In genomic region chr12:125065021-125065752, GRCh38 we compare ENCODE assay signal across 8 cellular contexts. TPM values are rescaled to one million over a fixed set of nuclear protein-coding genes. Genes with fewer than 3 reads are reported as not detected.
DNase-seq lines count a peak whose midpoint lies in the region; ATAC-seq, FAIRE-seq and TF ChIP-seq lines count a peak whose summit lies in the region.

Gene AACS (plus strand): TSS chr12:125065435. CDS start chr12:125065585, 150 bp downstream.

- peaks cover 6% of the 10 kb centered on the region for H3K9me3 Mint-ChIP-seq in activated CD4-positive, alpha-beta memory T cell treated with anti-CD3 and anti-CD28 coated beads, Interleukin-2, amount 10 ng/mL, durations not matched to agents 7 days and 5 days

- peak; percentile 53 for FAIRE-seq in GM19239 (lab: Jason Lieb, UNC)

- H3K36me3 ChIP-seq in BLaER1 treated with 17β-estradiol and CSF1 and Interleukin-3, amounts not matched to agents 10 nM and 100 nM, result peaks cover 0 to 4% (median 0%) of the 10 kb centered on the region in 11 experiments; a peak in 1 of 22 replicates
- no peaks in the 10 kb centered on the region for H3K36me3 ChIP-seq in ectodermal cell (ENCODE audit: control insufficient read depth, insufficient read depth, low read length)
- H3K36me3 ChIP-seq in lung (ENCODE audit: control insufficient read depth in 2 of 2, insufficient read depth in 2 of 2, low read length in 2 of 2), result no peaks in the 10 kb centered on the region

- peaks cover 17 to 28% (median 22%) of the 10 kb centered on the region in 10 experiments for H3K4me1 ChIP-seq in BLaER1 treated with 17β-estradiol and CSF1 and Interleukin-3, amounts not matched to agents 10 nM and 100 nM
- peaks cover 4% of the 10 kb centered on the region for H3K4me1 ChIP-seq in ectodermal cell (ENCODE audit: control insufficient read depth, insufficient read depth, low read length)
- H3K4me1 ChIP-seq in lung (ENCODE audit: control insufficient read depth in 2 of 2, insufficient read depth in 2 of 2, low read length in 2 of 2), result peaks cover 0 to 3% of the 10 kb centered on the region in 2 donors

- peak within 1 kb of the TSS; percentile 94 to 100 (median 99) for H3K4me2 ChIP-seq in BLaER1 treated with 17β-estradiol and CSF1 and Interleukin-3, amounts not matched to agents 10 nM and 100 nM

- peaks cover 0 to 38% (median 11%) of the 10 kb centered on the region in 11 experiments; a peak in 11 of 22 replicates for H4K20me1 ChIP-seq in BLaER1 treated with 17β-estradiol and CSF1 and Interleukin-3, amounts not matched to agents 10 nM and 100 nM

- peaks cover 14 to 23% (median 20%) of the 10 kb centered on the region in 11 experiments for H3K9me3 ChIP-seq in BLaER1 treated with 17β-estradiol and CSF1 and Interleukin-3, amounts not matched to agents 10 nM and 100 nM (replicated peaks in 1 of 11)
- H3K9me3 ChIP-seq in ectodermal cell (ENCODE audit: control insufficient read depth, low read length), result no peaks in the 10 kb centered on the region
- H3K9me3 ChIP-seq in lung (ENCODE audit: control insufficient read depth in 2 of 2, insufficient read depth in 1 of 2, low read length in 1 of 2), result no peaks in the 10 kb centered on the region

- H3K27ac ChIP-seq in BLaER1 treated with 17β-estradiol and CSF1 and Interleukin-3, amounts not matched to agents 10 nM and 100 nM, result peak within 1 kb of the TSS in 10 of 11 experiments; percentile 54 to 80 (median 75); a peak in 21 of 22 replicates
- no peak within 1 kb of the TSS for H3K27ac ChIP-seq in ectodermal cell (ENCODE audit: insufficient read depth, low read depth, low read length, poor library complexity, severe bottlenecking)
- peak within 1 kb of the TSS; percentile 20 to 85 for H3K27ac ChIP-seq in lung (ENCODE audit: low read depth in 1 of 2, low read length in 1 of 2)

- peak; percentile 85 for ATAC-seq in HG03439 (IDR thresholded peaks at IDR 0.05; ENCODE audit: unreplicated experiment)
- ATAC-seq in lung (ENCODE audit: insufficient read depth, low FRiP score), result peak; percentile 97

- H3K4me3 ChIP-seq in BLaER1 treated with 17β-estradiol and CSF1 and Interleukin-3, amounts not matched to agents 10 nM and 100 nM, result peak within 1 kb of the TSS; percentile 73 to 94 (median 82)
- peak within 1 kb of the TSS; percentile 78 for H3K4me3 ChIP-seq in ectodermal cell (ENCODE audit: insufficient read depth, low read depth, low read length)
- peak within 1 kb of the TSS; percentile 60 for H3K4me3 ChIP-seq in lung

- POLR2A ChIA-PET in activated CD4-positive, alpha-beta memory T cell treated with anti-CD3 and anti-CD28 coated beads, Interleukin-2, amount 10 ng/mL, durations not matched to agents 7 days and 5 days (lab: Charles Lee), result interaction anchor here (2.5 kb wide), 1 partner anchor 16 kb away, joined by 12 read pairs; no protein-coding TSS in a partner anchor

- H3K27me3 ChIP-seq in BLaER1 treated with 17β-estradiol and CSF1 and Interleukin-3, amounts not matched to agents 10 nM and 100 nM, result peaks cover 0 to 8% (median 0%) of the 10 kb centered on the region in 11 experiments; a peak in 7 of 22 replicates
- H3K27me3 ChIP-seq in ectodermal cell (ENCODE audit: control insufficient read depth, insufficient read depth, low read length, poor library complexity, severe bottlenecking) (peaks cover 9% of the 10 kb centered on the region), lung (ENCODE audit: control insufficient read depth, insufficient read depth) (no peaks in the 10 kb centered on the region)

- H3K36me3 Mint-ChIP-seq in activated CD4-positive, alpha-beta memory T cell treated with anti-CD3 and anti-CD28 coated beads, Interleukin-2, amount 10 ng/mL, durations not matched to agents 7 days and 5 days (ENCODE audit: low read depth), result no peaks in the 10 kb centered on the region

- H3K4me1 Mint-ChIP-seq in activated CD4-positive, alpha-beta memory T cell treated with anti-CD3 and anti-CD28 coated beads, Interleukin-2, amount 10 ng/mL, durations not matched to agents 7 days and 5 days, result peaks cover 16% of the 10 kb centered on the region

- peaks cover 14% of the 10 kb centered on the region for H3K27me3 Mint-ChIP-seq in activated CD4-positive, alpha-beta memory T cell treated with anti-CD3 and anti-CD28 coated beads, Interleukin-2, amount 10 ng/mL, durations not matched to agents 7 days and 5 days

- peak within 1 kb of the TSS; percentile 61 for H3K4me3 Mint-ChIP-seq in activated CD4-positive, alpha-beta memory T cell treated with anti-CD3 and anti-CD28 coated beads, Interleukin-2, amount 10 ng/mL, durations not matched to agents 7 days and 5 days

- H3K9ac ChIP-seq in BLaER1 treated with 17β-estradiol and CSF1 and Interleukin-3, amounts not matched to agents 10 nM and 100 nM, result peak within 1 kb of the TSS; percentile 79 to 91 (median 85)

- WGBS in ectodermal cell, 2 experiments, result 0 to 1% methylated on average over 75 of the region's 75 CpGs
- WGBS in lung, 2 donors, result 0 to 1% methylated on average over 45 to 75 of the region's 75 CpGs

- TF ChIP-seq CTCF in lung (IDR thresholded peaks at IDR 0.05; ENCODE audit: control extremely low read depth, extremely low read depth), result no peak

- DNase-seq in GM19239 (ENCODE audit: insufficient read length, low spot score) (peak; percentile 91), NCI-H748 treated with DMSO at 0.1 percent for 48 hours (lab: John Stamatoyannopoulos, UW) (peak; percentile 50), lung (ENCODE audit: low spot score) (peak; percentile 81)
- peak; percentile 78 for DNase-seq in activated CD4-positive, alpha-beta memory T cell treated with anti-CD3 and anti-CD28 coated beads, Interleukin-2, amount 10 ng/mL, durations not matched to agents 7 days and 5 days
- peak; percentile 61 to 68 (median 63) for DNase-seq in stimulated activated CD4-positive, alpha-beta T cell treated with anti-CD3 and anti-CD28 coated beads, TNF-alpha, amount 100 ng/mL, for 4 hours (ENCODE audit: low read depth in 3 of 3)

- CTCF ChIA-PET in activated CD4-positive, alpha-beta memory T cell treated with anti-CD3 and anti-CD28 coated beads, Interleukin-2, amount 10 ng/mL, durations not matched to agents 7 days and 5 days (lab: Charles Lee), result interaction anchor here (0.8 to 1.0 kb wide), 2 partner anchors 11 to 159 kb away, joined by 3 to 5 read pairs; no protein-coding TSS in a partner anchor

- H3K27ac Mint-ChIP-seq in activated CD4-positive, alpha-beta memory T cell treated with anti-CD3 and anti-CD28 coated beads, Interleukin-2, amount 10 ng/mL, durations not matched to agents 7 days and 5 days, result peak within 1 kb of the TSS; percentile 40

RNA-seq across cellular contexts. Expression of gene AACS, which starts in this region (rescaled TPM):
- 10 to 100 TPM; 17.1 to 17.2 TPM for total RNA-seq in activated CD4-positive, alpha-beta memory T cell treated with anti-CD3 and anti-CD28 coated beads, Interleukin-2, amount 10 ng/mL, durations not matched to agents 7 days and 5 days
- 33.1 TPM for polyA plus RNA-seq in ectodermal cell (2013, experiment 1 of 4)
- 34.3 TPM for polyA plus RNA-seq in ectodermal cell (2013, experiment 2 of 4)
- polyA plus RNA-seq in ectodermal cell (2013, experiment 3 of 4), result 19.9 TPM
- polyA plus RNA-seq in ectodermal cell (2013, experiment 4 of 4), result 21.5 TPM
- 10 to 100 TPM; 18.0 to 33.5 TPM for total RNA-seq in lung
- polyA plus RNA-seq in lung, result 10 to 100 TPM; 15.4 to 17.2 TPM
